In genomic region chr12:52243774-52244614, GRCh38 we compare ENCODE assay signal across 1 cellular context.
TF ChIP-seq lines count a peak whose summit lies in the region.

No MANE protein-coding gene starts in this region.

TF ChIP-seq in WTC11, 78 proteins besides CTCF, POLR2A, EP300 and RAD21 (continued from another document):
- no peak for TF ChIP-seq ZSCAN18 (CRISPR knock-in tag; IDR thresholded peaks at IDR 0.05)
- no peak for TF ChIP-seq RORB (CRISPR knock-in tag; IDR thresholded peaks at IDR 0.05)
- TF ChIP-seq SMAD4 (CRISPR knock-in tag; IDR thresholded peaks at IDR 0.05) = no peak
- no peak for TF ChIP-seq ZNF281 (CRISPR knock-in tag; IDR thresholded peaks at IDR 0.05)
- TF ChIP-seq EMX1 (CRISPR knock-in tag; IDR thresholded peaks at IDR 0.05) = no peak
- TF ChIP-seq TEAD4 (CRISPR knock-in tag; IDR thresholded peaks at IDR 0.05) = no peak
- TF ChIP-seq TEAD1 (CRISPR knock-in tag; IDR thresholded peaks at IDR 0.05) = no peak
- no peak for TF ChIP-seq ZNF425 (CRISPR knock-in tag; conservative IDR thresholded peaks at IDR 0.05)
TF ChIP-seq in WTC11: peak in this region for 0.
